14 cellular contexts compared by ENCODE assay signal in genomic region chr12:59650594-59651229, GRCh38. TPM values are rescaled to one million over a fixed set of nuclear protein-coding genes. Genes with fewer than 3 reads are reported as not detected.
A peak's percentile ranks its signal among the peaks of the same experiment; 100 is the strongest.
DNase-seq lines count a peak whose midpoint lies in the region; FAIRE-seq and TF ChIP-seq lines count a peak whose summit lies in the region.
"Had no signal": no experiment of that assay in that cellular context is flagged by ENCODE, and none has a peak within 500 bp of the region (broad histone marks: within the 10 kb centered on the region; RNA-seq: fewer than 3 reads in every experiment).

No MANE protein-coding gene starts in this region.

- H3K9ac ChIP-seq in GM23248 = no peak overlapping the region
- H3K9ac ChIP-seq in SK-N-SH = no peak overlapping the region

- H3F3A ChIP-seq in GM23248 (ENCODE audit: insufficient read depth) (peaks cover 17% of the 10 kb centered on the region), SK-N-SH (replicated peaks; ENCODE audit: insufficient read depth) (no peaks in the 10 kb centered on the region)

- H3K27me3 ChIP-seq in GM23248 (replicated peaks; ENCODE audit: insufficient read depth) (no peaks in the 10 kb centered on the region), cardiac muscle cell (no peaks in the 10 kb centered on the region), SK-N-SH (ENCODE audit: insufficient read depth) (no peaks in the 10 kb centered on the region)
- H3K27me3 ChIP-seq: esophagus muscularis mucosa had no signal

- H4K20me1 ChIP-seq in GM23248 (ENCODE audit: insufficient read depth) (no peaks in the 10 kb centered on the region), SK-N-SH (ENCODE audit: insufficient read depth) (no peaks in the 10 kb centered on the region)

- H3K4me3 ChIP-seq in GM23248 (no peak overlapping the region), cardiac muscle cell (no peak overlapping the region), SK-N-SH (ENCODE audit: low read depth in 2 of 2, low read length in 1 of 2) (no peak overlapping the region)
- H3K4me3 ChIP-seq: esophagus muscularis mucosa had no signal

- H3K27ac ChIP-seq in GM23248 = peak overlapping the region; percentile 22; the same call in 1 of the 2 replicates
- no peak overlapping the region for H3K27ac ChIP-seq in cardiac muscle cell
- H3K27ac ChIP-seq in SK-N-SH (ENCODE audit: low read depth in 2 of 2, low read length in 1 of 2) = no peak overlapping the region
- H3K27ac ChIP-seq: esophagus muscularis mucosa had no signal

- in situ Hi-C loops in GM23248 (cut with MboI) (no loop called here), SK-MEL-5 (cut with HindIII; ENCODE audit: low pct_unique_long_range_greater_than_20kb, low sequenced_read_pairs) (no loop called here)

- H3K79me2 ChIP-seq in GM23248 (ENCODE audit: insufficient read depth) (no peaks in the 10 kb centered on the region), SK-N-SH (ENCODE audit: insufficient read depth) (no peaks in the 10 kb centered on the region)

- POLR2A ChIA-PET in SK-N-SH (lab: Yijun Ruan, JAX) = no interaction called here

- H3K4me1 ChIP-seq in GM23248 (ENCODE audit: insufficient read depth) (peaks cover 17% of the 10 kb centered on the region), cardiac muscle cell (ENCODE audit: low read depth) (no peaks in the 10 kb centered on the region), SK-N-SH (ENCODE audit: control insufficient read depth in 1 of 2, insufficient read depth in 2 of 2, low read depth in 1 of 2, low read length in 1 of 2) (no peaks in the 10 kb centered on the region)

- H3K4me2 ChIP-seq in GM23248 (ENCODE audit: unreplicated experiment) = peak overlapping the region; percentile 15
- H3K4me2 ChIP-seq in SK-N-SH = no peak overlapping the region

- no peak overlapping the region for H2AFZ ChIP-seq in GM23248
- H2AFZ ChIP-seq in SK-N-SH (ENCODE audit: low read depth) = no peak overlapping the region

- H3K9me3 ChIP-seq in GM23248 (ENCODE audit: low read depth) (no peaks in the 10 kb centered on the region), cardiac muscle cell (ENCODE audit: low read depth) (no peaks in the 10 kb centered on the region), SK-N-SH (no peaks in the 10 kb centered on the region)
- H3K9me3 ChIP-seq: esophagus muscularis mucosa had no signal

- WGBS in GM23248 (ENCODE audit: low coverage in 1 of 2, low lambda C conversion rate in 2 of 2, missing lambda C conversion rate in 2 of 2), 2 experiments = 77 to 78% methylated on average over 3 of the region's 3 CpGs
- 2% methylated on average over 3 of the region's 3 CpGs for WGBS in SK-N-SH (ENCODE audit: low lambda C conversion rate)

- FAIRE-seq in GM12892 (lab: Jason Lieb, UNC) = no peak

- H3K9me2 ChIP-seq in GM23248 (ENCODE audit: insufficient read depth) = no peaks in the 10 kb centered on the region
- H3K9me2 ChIP-seq in SK-N-SH = 0 out of 2 replicates have a peak, but pooled peaks cover 2% of the 10 kb centered on the region

- TF ChIP-seq CTCF in cardiac muscle cell (IDR thresholded peaks at IDR 0.05; ENCODE audit: low read depth, low read length) (peak; percentile 7), SK-N-SH (IDR thresholded peaks at IDR 0.05) (no peak)

- no peak for TF ChIP-seq EP300 in SK-N-SH (IDR thresholded peaks at IDR 0.05; ENCODE audit: borderline replicate concordance in 1 of 2, low read depth in 1 of 2, low read length in 1 of 2)

- H3K36me3 ChIP-seq in GM23248 (ENCODE audit: low read depth) (no peaks in the 10 kb centered on the region), cardiac muscle cell (no peaks in the 10 kb centered on the region), SK-N-SH (replicated peaks in 1 of 2; ENCODE audit: control insufficient read depth in 1 of 2, insufficient read depth in 2 of 2, low read length in 1 of 2) (no peaks in the 10 kb centered on the region)

- CTCF ChIA-PET in SK-N-SH (lab: Yijun Ruan, JAX) = no interaction called here

- no peak for TF ChIP-seq RAD21 in SK-N-SH (IDR thresholded peaks at IDR 0.05; ENCODE audit: low read length)

- TF ChIP-seq POLR2A in GM12892 (IDR thresholded peaks at IDR 0.05; ENCODE audit: low read depth, low read length) = no peak

- DNase-seq in GM23248 (no peak), SK-MEL-5 (ENCODE audit: low read depth, low spot score) (peak; percentile 62), cardiac muscle cell (ENCODE audit: low read depth in 1 of 2, low spot score in 1 of 2) (peak in 1 of 2 donors; percentile 40), putamen (ENCODE audit: low spot score) (peak; percentile 5), MV-4-11 (lab: John Stamatoyannopoulos, UW) (no peak), GM12892 (ENCODE audit: insufficient read length) (no peak), SK-N-SH (no peak), NCI-H524 treated with DMSO at 0.1 percent for 48 hours (lab: John Stamatoyannopoulos, UW) (no peak)
- DNase-seq: activated CD8-positive, alpha-beta memory T cell treated with anti-CD3 and anti-CD28 coated beads, Interleukin-2, amount 50 U/mL, for 48 hours; aorta; islet precursor cell; nucleus accumbens; stimulated activated naive CD4-positive, alpha-beta T cell treated with Interleukin-2 at 50 U/mL for 16 hours had no signal

TF ChIP-seq in SK-N-SH, 30 proteins besides CTCF, POLR2A, EP300 and RAD21:
- TF ChIP-seq FOSL2 (IDR thresholded peaks at IDR 0.05; ENCODE audit: borderline replicate concordance, low read depth) (no peak), MAX (IDR thresholded peaks at IDR 0.05; ENCODE audit: low read depth) (no peak), YY1 (IDR thresholded peaks at IDR 0.05; ENCODE audit: low read depth) (no peak), FOXM1 (IDR thresholded peaks at IDR 0.05; ENCODE audit: low read depth) (no peak), SIN3A (IDR thresholded peaks at IDR 0.05; ENCODE audit: borderline replicate concordance, low read depth, low read length) (no peak), RFX5 (IDR thresholded peaks at IDR 0.05; ENCODE audit: low read length) (no peak)
TF ChIP-seq in SK-N-SH: peak in this region for 0.

RNA-seq across cellular contexts. Expression of gene SLC16A7, which starts 54.9 kb away (rescaled TPM):
- 40.6 and 49.0 TPM in 2 replicates for total RNA-seq in GM23248 (2014; rRNA removed; shearing (Covaris generic))
- polyA plus RNA-seq in GM23248 (2016; fragmentation: Nextera tagmentation; extraction: Ambion mirVana) (14.0 and 15.7 TPM in 2 replicates), cardiac muscle cell (1.1 and 2.4 TPM in 2 replicates), SK-N-SH (2012; rRNA removed) (not detected in 2 replicates)
- total RNA-seq in SK-MEL-5 (2014; rRNA removed; shearing (Covaris generic)) = 23.7 and 24.4 TPM in 2 replicates
- polyA plus RNA-seq in SK-MEL-5 (2015; cell fraction: cytosol; rRNA removed) = 6.4 and 6.6 TPM in 2 replicates
- 6.5 and 7.3 TPM in 2 replicates for polyA plus RNA-seq in SK-MEL-5 (2015; cell fraction: nucleus; rRNA removed)
- 3.7 and 5.3 TPM in 2 replicates for total RNA-seq in cardiac muscle cell
- polyA plus RNA-seq in GM12892 (2012; ENCODE audit: missing spikeins) = 3.8 TPM
- polyA plus RNA-seq in SK-N-SH (2012; cell fraction: cytosol; rRNA removed) = not detected in 2 replicates
- polyA plus RNA-seq in SK-N-SH (2012; cell fraction: nucleus; rRNA removed) = not detected in 2 replicates

Comparison
In these comparisons a context has a peak if more than half of its experiments do, and no peak if none do; other contexts are left out.
1. DNase-seq: peak in SK-MEL-5 (single experiment) and putamen (single experiment); none in GM23248 (single experiment), MV-4-11 (single experiment), GM12892 (single experiment), SK-N-SH (single experiment) and NCI-H524 treated with DMSO at 0.1 percent for 48 hours (single experiment).